In the genomic region with DNA sequence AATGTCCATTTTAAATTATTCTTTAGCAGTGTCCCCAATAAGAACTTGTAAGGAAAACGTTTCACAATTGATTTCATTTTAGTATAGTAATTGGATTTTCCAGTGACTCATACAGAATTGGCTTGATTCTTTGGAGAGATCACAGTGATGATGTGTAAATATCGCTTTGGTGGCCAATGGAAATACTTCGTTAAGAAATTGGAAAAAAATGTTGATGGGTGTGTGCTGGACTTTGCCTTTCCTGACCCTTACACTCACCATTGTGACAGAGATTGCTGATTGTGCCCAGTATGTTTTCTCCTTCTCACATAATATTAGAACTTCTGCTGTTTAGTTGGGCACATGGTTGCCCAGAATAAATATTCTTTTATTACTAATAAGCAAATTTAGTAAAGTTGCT, we compare ENCODE assay signal across 13 cellular contexts. TPM values are rescaled to one million over a fixed set of nuclear protein-coding genes. Genes with fewer than 3 reads are reported as not detected.
DNase-seq lines count a peak whose midpoint lies in the region; TF ChIP-seq lines count a peak whose summit lies in the region.
"Had no signal": no experiment of that assay in that cellular context is flagged by ENCODE, and none has a peak within 500 bp of the region (broad histone marks: within the 10 kb centered on the region; RNA-seq: fewer than 3 reads in every experiment).

No MANE protein-coding gene starts in this region.

- H3K27ac ChIP-seq in Peyer's patch (peak overlapping the region in 3 of 4 donors; percentile 44 to 77 (median 70)), liver (ENCODE audit: low read depth in 1 of 2, low read length in 2 of 2) (peak overlapping the region; percentile 81 to 91), thyroid gland (peak overlapping the region; percentile 20 to 35 (median 28)), spleen (no peak overlapping the region)
- H3K27ac ChIP-seq: adrenal gland, ovary, WERI-Rb-1 had no signal

- TF ChIP-seq CTCF in Peyer's patch (IDR thresholded peaks at IDR 0.05) (no peak), liver (IDR thresholded peaks at IDR 0.05; ENCODE audit: low read depth, low read length, missing input control) (no peak), thyroid gland (IDR thresholded peaks at IDR 0.05) (no peak), spleen (IDR thresholded peaks at IDR 0.05 in 8 of 11, conservative IDR thresholded peaks at IDR 0.05 in 3 of 11) (no peak)

- H3K27me3 ChIP-seq in Peyer's patch (no peaks in the 10 kb centered on the region), liver (ENCODE audit: control insufficient read depth in 4 of 4, insufficient read depth in 4 of 4, low read length in 3 of 4) (no peaks in the 10 kb centered on the region), thyroid gland (no peaks in the 10 kb centered on the region), spleen (replicated peaks in 1 of 7) (no peaks in the 10 kb centered on the region)
- H3K27me3 ChIP-seq: adrenal gland, ovary had no signal

- H3K9me3 ChIP-seq in Peyer's patch, result no peaks in the 10 kb centered on the region
- no peaks in the 10 kb centered on the region for H3K9me3 ChIP-seq in liver (ENCODE audit: control insufficient read depth in 4 of 4, low read length in 3 of 4)
- H3K9me3 ChIP-seq in thyroid gland, result no peaks in the 10 kb centered on the region
- H3K9me3 ChIP-seq in spleen, result peaks cover 0 to 4% (median 0%) of the 10 kb centered on the region in 8 donors
- H3K9me3 ChIP-seq: adrenal gland, ovary had no signal

- TF ChIP-seq POLR2A in Peyer's patch (IDR thresholded peaks at IDR 0.05) (peak in 1 of 2 donors; percentile 14), thyroid gland (IDR thresholded peaks at IDR 0.05) (no peak), spleen (IDR thresholded peaks at IDR 0.05) (no peak)

- intact Hi-C loops in thyroid gland (cut with DNase I) (loop anchor here (5.0 kb wide), 1 partner anchor 89 kb away; no protein-coding TSS in a partner anchor), spleen (cut with DNase I; ENCODE audit: low total_unique reads) (loop anchor here (5.0 kb wide), 1 partner anchor 84 kb away; no protein-coding TSS in a partner anchor)

- TF ChIP-seq RAD21 in liver (IDR thresholded peaks at IDR 0.05), result peak; percentile 35 to 54

- H3K4me3 ChIP-seq in Peyer's patch, result no peak overlapping the region
- H3K4me3 ChIP-seq in liver (ENCODE audit: low read depth in 1 of 3, low read length in 3 of 3), result peak overlapping the region in 1 of 3 donors; percentile 14
- H3K4me3 ChIP-seq in thyroid gland (replicated peaks in 1 of 3), result no peak overlapping the region
- no peak overlapping the region for H3K4me3 ChIP-seq in spleen
- H3K4me3 ChIP-seq: adrenal gland, ovary had no signal

- peak overlapping the region in 1 of 2 donors; percentile 32 for H3K9ac ChIP-seq in liver (ENCODE audit: low read depth in 1 of 2, low read length in 2 of 2)

- no peak for DNase-seq in Peyer's patch
- peak; percentile 19 for DNase-seq in dedifferentiated amniotic fluid mesenchymal stem cell (ENCODE audit: extremely low spot score)
- DNase-seq in thyroid gland, result no peak
- DNase-seq in NCI-H1105 treated with DMSO at 0.1 percent for 48 hours (lab: John Stamatoyannopoulos, UW), result no peak
- DNase-seq in HuH-7 (ENCODE audit: low spot score), result no peak
- no peak for DNase-seq in spleen
- DNase-seq: activated CD8-positive, alpha-beta memory T cell treated with anti-CD3 and anti-CD28 coated beads, Interleukin-2, amount 50 U/mL, for 48 hours; stimulated activated CD4-positive, alpha-beta T cell treated with anti-CD3 and anti-CD28 coated beads, Interleukin-4, amount 100 ng/mL, for 1 hour; stimulated activated naive CD4-positive, alpha-beta T cell treated with Interleukin-2 at 50 U/mL for 16 hours had no signal

- no peaks in the 10 kb centered on the region for H3K36me3 ChIP-seq in Peyer's patch
- H3K36me3 ChIP-seq in liver (ENCODE audit: control insufficient read depth in 4 of 4, insufficient read depth in 3 of 4, low read depth in 1 of 4, low read length in 3 of 4), result no peaks in the 10 kb centered on the region
- H3K36me3 ChIP-seq in thyroid gland, result peaks cover 0 to under 1% of the 10 kb centered on the region in 2 donors
- no peaks in the 10 kb centered on the region for H3K36me3 ChIP-seq in spleen
- H3K36me3 ChIP-seq: adrenal gland, ovary, WERI-Rb-1 had no signal

- H3K4me1 ChIP-seq in Peyer's patch, result no peaks in the 10 kb centered on the region
- peaks cover 3 to 18% (median 8%) of the 10 kb centered on the region in 4 donors for H3K4me1 ChIP-seq in liver (ENCODE audit: control insufficient read depth in 4 of 4, insufficient read depth in 4 of 4, low read length in 3 of 4)
- H3K4me1 ChIP-seq in thyroid gland, result peaks cover 0 to 3% of the 10 kb centered on the region in 2 donors
- peaks cover 0 to 14% (median 8%) of the 10 kb centered on the region in 6 donors for H3K4me1 ChIP-seq in spleen

- 13% methylated on average over 3 of the region's 3 CpGs for WGBS in liver
- 45% methylated on average over 3 of the region's 3 CpGs for WGBS in thyroid gland, 2 donors
- WGBS in spleen, 5 donors, result 49 to 57% (median 52%) methylated on average over 3 of the region's 3 CpGs

TF ChIP-seq in liver, 16 proteins besides CTCF, POLR2A, EP300 and RAD21:
- TF ChIP-seq FOXA2 (IDR thresholded peaks at IDR 0.05) (peak; percentile 83), RXRA (IDR thresholded peaks at IDR 0.05) (peak; percentile 88 to 95), HNF4A (conservative IDR thresholded peaks at IDR 0.05) (peak; percentile 98 to 99), FOXA1 (IDR thresholded peaks at IDR 0.05) (peak; percentile 72), NR2F2 (IDR thresholded peaks at IDR 0.05) (peak; percentile 24), GABPA (IDR thresholded peaks at IDR 0.05 in 1 of 2, conservative IDR thresholded peaks at IDR 0.05 in 1 of 2) (peak in 1 of 2 donors; percentile 12), JUND (IDR thresholded peaks at IDR 0.05) (peak; percentile 97 to 98), TAF1 (conservative IDR thresholded peaks at IDR 0.05) (peak; percentile 41), YY1 (IDR thresholded peaks at IDR 0.05) (peak; percentile 60), EGR1 (IDR thresholded peaks at IDR 0.05; ENCODE audit: low read depth in 2 of 2) (peak; percentile 63 to 94), HNF4G (IDR thresholded peaks at IDR 0.05) (peak; percentile 94), SP1 (IDR thresholded peaks at IDR 0.05) (peak; percentile 97)
- TF ChIP-seq, protein P1, sequence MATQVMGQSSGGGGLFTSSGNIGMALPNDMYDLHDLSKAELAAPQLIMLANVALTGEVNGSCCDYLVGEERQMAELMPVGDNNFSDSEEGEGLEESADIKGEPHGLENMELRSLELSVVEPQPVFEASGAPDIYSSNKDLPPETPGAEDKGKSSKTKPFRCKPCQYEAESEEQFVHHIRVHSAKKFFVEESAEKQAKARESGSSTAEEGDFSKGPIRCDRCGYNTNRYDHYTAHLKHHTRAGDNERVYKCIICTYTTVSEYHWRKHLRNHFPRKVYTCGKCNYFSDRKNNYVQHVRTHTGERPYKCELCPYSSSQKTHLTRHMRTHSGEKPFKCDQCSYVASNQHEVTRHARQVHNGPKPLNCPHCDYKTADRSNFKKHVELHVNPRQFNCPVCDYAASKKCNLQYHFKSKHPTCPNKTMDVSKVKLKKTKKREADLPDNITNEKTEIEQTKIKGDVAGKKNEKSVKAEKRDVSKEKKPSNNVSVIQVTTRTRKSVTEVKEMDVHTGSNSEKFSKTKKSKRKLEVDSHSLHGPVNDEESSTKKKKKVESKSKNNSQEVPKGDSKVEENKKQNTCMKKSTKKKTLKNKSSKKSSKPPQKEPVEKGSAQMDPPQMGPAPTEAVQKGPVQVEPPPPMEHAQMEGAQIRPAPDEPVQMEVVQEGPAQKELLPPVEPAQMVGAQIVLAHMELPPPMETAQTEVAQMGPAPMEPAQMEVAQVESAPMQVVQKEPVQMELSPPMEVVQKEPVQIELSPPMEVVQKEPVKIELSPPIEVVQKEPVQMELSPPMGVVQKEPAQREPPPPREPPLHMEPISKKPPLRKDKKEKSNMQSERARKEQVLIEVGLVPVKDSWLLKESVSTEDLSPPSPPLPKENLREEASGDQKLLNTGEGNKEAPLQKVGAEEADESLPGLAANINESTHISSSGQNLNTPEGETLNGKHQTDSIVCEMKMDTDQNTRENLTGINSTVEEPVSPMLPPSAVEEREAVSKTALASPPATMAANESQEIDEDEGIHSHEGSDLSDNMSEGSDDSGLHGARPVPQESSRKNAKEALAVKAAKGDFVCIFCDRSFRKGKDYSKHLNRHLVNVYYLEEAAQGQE (IDR thresholded peaks at IDR 0.05), result peak; percentile 88
- TF ChIP-seq, protein P2, sequence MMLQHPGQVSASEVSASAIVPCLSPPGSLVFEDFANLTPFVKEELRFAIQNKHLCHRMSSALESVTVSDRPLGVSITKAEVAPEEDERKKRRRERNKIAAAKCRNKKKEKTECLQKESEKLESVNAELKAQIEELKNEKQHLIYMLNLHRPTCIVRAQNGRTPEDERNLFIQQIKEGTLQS (IDR thresholded peaks at IDR 0.05), result peak; percentile 89
- TF ChIP-seq, protein P3, sequence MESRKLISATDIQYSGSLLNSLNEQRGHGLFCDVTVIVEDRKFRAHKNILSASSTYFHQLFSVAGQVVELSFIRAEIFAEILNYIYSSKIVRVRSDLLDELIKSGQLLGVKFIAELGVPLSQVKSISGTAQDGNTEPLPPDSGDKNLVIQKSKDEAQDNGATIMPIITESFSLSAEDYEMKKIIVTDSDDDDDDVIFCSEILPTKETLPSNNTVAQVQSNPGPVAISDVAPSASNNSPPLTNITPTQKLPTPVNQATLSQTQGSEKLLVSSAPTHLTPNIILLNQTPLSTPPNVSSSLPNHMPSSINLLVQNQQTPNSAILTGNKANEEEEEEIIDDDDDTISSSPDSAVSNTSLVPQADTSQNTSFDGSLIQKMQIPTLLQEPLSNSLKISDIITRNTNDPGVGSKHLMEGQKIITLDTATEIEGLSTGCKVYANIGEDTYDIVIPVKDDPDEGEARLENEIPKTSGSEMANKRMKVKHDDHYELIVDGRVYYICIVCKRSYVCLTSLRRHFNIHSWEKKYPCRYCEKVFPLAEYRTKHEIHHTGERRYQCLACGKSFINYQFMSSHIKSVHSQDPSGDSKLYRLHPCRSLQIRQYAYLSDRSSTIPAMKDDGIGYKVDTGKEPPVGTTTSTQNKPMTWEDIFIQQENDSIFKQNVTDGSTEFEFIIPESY (IDR thresholded peaks at IDR 0.05), result peak; percentile 90
- TF ChIP-seq, protein P4, sequence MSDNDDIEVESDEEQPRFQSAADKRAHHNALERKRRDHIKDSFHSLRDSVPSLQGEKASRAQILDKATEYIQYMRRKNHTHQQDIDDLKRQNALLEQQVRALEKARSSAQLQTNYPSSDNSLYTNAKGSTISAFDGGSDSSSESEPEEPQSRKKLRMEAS (IDR thresholded peaks at IDR 0.05), result peak; percentile 78

RNA-seq across cellular contexts. Expression of a gene that starts 7.4 kb away (rescaled TPM):
- total RNA-seq in Peyer's patch, result 10 to 100 TPM in 2 of 4 donors, 1 to 10 TPM in 2; 5.9 to 39.6 (median 12.9) TPM
- total RNA-seq in liver, result 1 to 10 TPM; 2.0 to 2.6 TPM
- polyA plus RNA-seq in liver, result 1 to 10 TPM in 1 of 2 donors, under 1 TPM in 1; 0.80 to 2.9 TPM
- total RNA-seq in thyroid gland, result 10 to 100 TPM; 26.5 to 94.1 (median 48.1) TPM
- total RNA-seq in spleen, result 10 to 100 TPM in 6 of 7 donors, 1 to 10 TPM in 1; 8.7 to 18.6 (median 13.9) TPM
- polyA plus RNA-seq in spleen, result 1 to 10 TPM; 1.4 to 3.3 (median 1.8) TPM

Comparison
In these comparisons a context has a peak if more than half of its experiments do, and no peak if none do; other contexts are left out.
1. H3K27ac ChIP-seq: peak in Peyer's patch (3 of 4), liver (2 of 2) and thyroid gland (3 of 3); none in spleen (0 of 8).